1 cellular context compared by ENCODE assay signal in the genomic region with DNA sequence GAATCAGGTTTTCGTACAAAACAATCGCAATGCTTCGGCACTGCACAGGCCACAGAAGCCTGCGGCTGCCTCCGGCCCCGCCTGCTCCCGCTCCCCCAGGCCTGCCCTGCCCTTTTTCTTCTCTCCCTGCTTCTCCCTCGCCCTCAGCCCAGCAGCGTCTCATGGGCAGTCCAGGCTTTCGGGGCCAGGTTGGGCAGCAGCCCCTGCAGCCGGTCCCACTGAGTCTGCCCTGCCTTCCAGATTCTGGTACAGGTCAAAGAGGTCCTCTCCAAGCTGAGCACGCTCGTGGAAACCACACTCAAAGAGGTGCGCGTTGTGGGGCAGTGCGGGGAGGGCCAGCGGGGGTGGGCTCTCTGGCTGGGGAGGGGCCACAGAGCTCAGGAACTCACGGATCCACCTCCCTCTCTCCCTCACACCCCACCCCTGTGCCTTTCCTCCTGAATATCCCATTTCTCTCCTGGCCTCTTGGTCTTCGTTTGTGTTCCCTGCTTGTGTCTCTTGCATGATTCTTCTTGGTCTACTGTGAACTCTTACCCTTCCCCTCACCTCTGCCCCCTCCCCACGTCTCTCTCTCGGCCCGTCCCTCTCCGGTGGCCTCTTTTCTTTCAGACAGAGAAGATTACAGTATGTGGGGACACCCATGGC.
TF ChIP-seq lines count a peak whose summit lies in the region.

No MANE protein-coding gene starts in this region.

TF ChIP-seq in HepG2, 621 proteins besides CTCF, POLR2A, EP300 and RAD21:
- TF ChIP-seq ATAD3A (CRISPR knock-in tag; IDR thresholded peaks at IDR 0.05) (no peak), ZNF430 (CRISPR knock-in tag; IDR thresholded peaks at IDR 0.05) (no peak), CCAR2 (optimal IDR thresholded peaks at IDR 0.05; ENCODE audit: low read depth, low read length) (no peak), RFXANK (CRISPR knock-in tag; IDR thresholded peaks at IDR 0.05) (no peak), PRPF4 (IDR thresholded peaks at IDR 0.05; ENCODE audit: low read depth, low read length, poor library complexity, severe bottlenecking) (no peak), KMT2B (CRISPR knock-in tag; IDR thresholded peaks at IDR 0.05) (no peak), MZF1 (CRISPR knock-in tag; IDR thresholded peaks at IDR 0.05; ENCODE audit: borderline replicate concordance) (no peak), ZNF709 (CRISPR knock-in tag; IDR thresholded peaks at IDR 0.05) (no peak), ZMYM4 (CRISPR knock-in tag; IDR thresholded peaks at IDR 0.05) (no peak), MYC (CRISPR knock-in tag; IDR thresholded peaks at IDR 0.05; ENCODE audit: borderline replicate concordance) (no peak), TEAD3 (CRISPR knock-in tag; optimal IDR thresholded peaks at IDR 0.05; ENCODE audit: borderline replicate concordance) (no peak), ZNF3 (CRISPR knock-in tag; IDR thresholded peaks at IDR 0.05) (no peak), ZNF17 (CRISPR knock-in tag; IDR thresholded peaks at IDR 0.05) (no peak)
- TF ChIP-seq, protein P1, sequence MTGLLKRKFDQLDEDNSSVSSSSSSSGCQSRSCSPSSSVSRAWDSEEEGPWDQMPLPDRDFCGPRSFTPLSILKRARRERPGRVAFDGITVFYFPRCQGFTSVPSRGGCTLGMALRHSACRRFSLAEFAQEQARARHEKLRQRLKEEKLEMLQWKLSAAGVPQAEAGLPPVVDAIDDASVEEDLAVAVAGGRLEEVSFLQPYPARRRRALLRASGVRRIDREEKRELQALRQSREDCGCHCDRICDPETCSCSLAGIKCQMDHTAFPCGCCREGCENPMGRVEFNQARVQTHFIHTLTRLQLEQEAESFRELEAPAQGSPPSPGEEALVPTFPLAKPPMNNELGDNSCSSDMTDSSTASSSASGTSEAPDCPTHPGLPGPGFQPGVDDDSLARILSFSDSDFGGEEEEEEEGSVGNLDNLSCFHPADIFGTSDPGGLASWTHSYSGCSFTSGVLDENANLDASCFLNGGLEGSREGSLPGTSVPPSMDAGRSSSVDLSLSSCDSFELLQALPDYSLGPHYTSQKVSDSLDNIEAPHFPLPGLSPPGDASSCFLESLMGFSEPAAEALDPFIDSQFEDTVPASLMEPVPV (CRISPR knock-in tag; IDR thresholded peaks at IDR 0.05): no peak
- TF ChIP-seq, protein P2, sequence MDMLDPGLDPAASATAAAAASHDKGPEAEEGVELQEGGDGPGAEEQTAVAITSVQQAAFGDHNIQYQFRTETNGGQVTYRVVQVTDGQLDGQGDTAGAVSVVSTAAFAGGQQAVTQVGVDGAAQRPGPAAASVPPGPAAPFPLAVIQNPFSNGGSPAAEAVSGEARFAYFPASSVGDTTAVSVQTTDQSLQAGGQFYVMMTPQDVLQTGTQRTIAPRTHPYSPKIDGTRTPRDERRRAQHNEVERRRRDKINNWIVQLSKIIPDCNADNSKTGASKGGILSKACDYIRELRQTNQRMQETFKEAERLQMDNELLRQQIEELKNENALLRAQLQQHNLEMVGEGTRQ (IDR thresholded peaks at IDR 0.05; ENCODE audit: low read depth, low read length): no peak
- TF ChIP-seq, protein P2 (CRISPR knock-in tag; IDR thresholded peaks at IDR 0.05; ENCODE audit: borderline replicate concordance): no peak
